In the genomic region with DNA sequence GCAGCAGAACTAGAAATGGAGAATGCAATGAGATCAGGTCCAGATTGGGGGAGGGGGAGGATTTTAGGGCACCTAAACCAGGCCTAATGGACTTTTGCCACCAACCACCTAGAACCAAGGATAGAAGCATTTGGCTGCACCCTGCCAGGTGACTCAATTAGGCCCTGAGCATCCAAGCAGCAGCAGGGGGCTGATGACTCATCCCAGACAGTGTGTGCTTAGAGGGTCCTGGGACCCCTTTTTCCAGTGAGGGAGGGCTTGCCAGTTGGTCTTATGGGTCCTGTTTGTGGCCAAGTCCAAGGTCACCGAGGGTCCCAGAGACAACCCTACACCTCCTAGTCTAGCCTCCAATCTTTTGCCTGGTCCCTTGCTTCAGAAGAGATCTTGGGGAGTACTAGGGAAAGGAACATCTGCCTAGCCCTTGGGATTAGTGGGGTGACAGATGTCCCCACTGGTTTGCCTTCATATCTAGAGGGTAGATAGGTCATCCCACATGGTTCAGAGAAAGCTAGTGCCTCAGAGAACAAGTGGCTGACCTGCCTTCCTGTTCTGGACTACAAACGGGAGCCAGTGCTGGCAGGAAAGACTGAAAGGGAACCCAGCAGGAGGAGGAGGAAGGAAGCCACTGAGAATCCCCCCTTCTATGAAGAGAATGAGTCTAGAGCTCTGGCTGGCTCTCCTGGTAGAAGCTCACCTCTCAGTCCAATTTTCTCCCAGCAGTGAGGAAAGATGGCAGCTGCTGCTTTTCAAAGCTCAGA, we compare ENCODE assay signal across 11 cellular contexts. TPM values are rescaled to one million over a fixed set of nuclear protein-coding genes. Genes with fewer than 3 reads are reported as not detected.
DNase-seq lines count a peak whose midpoint lies in the region; ATAC-seq, FAIRE-seq and TF ChIP-seq lines count a peak whose summit lies in the region.
"Had no signal": no experiment of that assay in that cellular context is flagged by ENCODE, and none has a peak within 500 bp of the region (broad histone marks: within the 10 kb centered on the region; RNA-seq: fewer than 3 reads in every experiment).

No MANE protein-coding gene starts in this region.

- peak; percentile 16 for FAIRE-seq in HTR-8/SVneo (lab: Jason Lieb, UNC)

- H3K4me3 Mint-ChIP-seq in activated CD4-positive, alpha-beta T cell treated with anti-CD3 and anti-CD28 coated beads for 36 hours: peak overlapping the region; percentile 79
- peak overlapping the region; percentile 98 for H3K4me3 Mint-ChIP-seq in activated naive CD8-positive, alpha-beta T cell
- H3K4me3 Mint-ChIP-seq in nephron progenitor cell: peak overlapping the region; percentile 87

- POLR2A ChIA-PET in activated CD4-positive, alpha-beta T cell treated with anti-CD3 and anti-CD28 coated beads for 36 hours (lab: Charles Lee): interaction anchor here (0.7 to 1.3 kb wide), 4 partner anchors 26 to 205 kb away, joined by 3 to 5 read pairs (median 3); partner anchors contain the start of gene TBX21

- ATAC-seq in activated CD4-positive, alpha-beta T cell treated with anti-CD3 and anti-CD28 coated beads for 36 hours: no peak
- ATAC-seq in esophagus mucosa: no peak

- peaks cover 17% of the 10 kb centered on the region for H3K36me3 Mint-ChIP-seq in activated CD4-positive, alpha-beta T cell treated with anti-CD3 and anti-CD28 coated beads for 36 hours (ENCODE audit: low read depth)
- H3K36me3 Mint-ChIP-seq in activated naive CD8-positive, alpha-beta T cell: peaks cover 2% of the 10 kb centered on the region
- H3K36me3 Mint-ChIP-seq in nephron progenitor cell (ENCODE audit: low read depth): no peaks in the 10 kb centered on the region

- CTCF ChIA-PET in activated CD4-positive, alpha-beta T cell treated with anti-CD3 and anti-CD28 coated beads for 36 hours (lab: Charles Lee): interaction anchor here (0.8 to 2.2 kb wide), 9 partner anchors 13 to 98 kb away, joined by 3 to 7 read pairs (median 5); no protein-coding TSS in a partner anchor

- intact Hi-C loops in activated CD4-positive, alpha-beta T cell treated with anti-CD3 and anti-CD28 coated beads for 36 hours (cut with DNase I, micrococcal nuclease): no loop called here

- H3K4me1 Mint-ChIP-seq in activated CD4-positive, alpha-beta T cell treated with anti-CD3 and anti-CD28 coated beads for 36 hours: peaks cover 50% of the 10 kb centered on the region
- peaks cover 41% of the 10 kb centered on the region for H3K4me1 Mint-ChIP-seq in activated naive CD8-positive, alpha-beta T cell (ENCODE audit: low read depth)
- peaks cover 65% of the 10 kb centered on the region for H3K4me1 Mint-ChIP-seq in nephron progenitor cell

- H3K27ac Mint-ChIP-seq in activated CD4-positive, alpha-beta T cell treated with anti-CD3 and anti-CD28 coated beads for 36 hours: peak overlapping the region; percentile 87
- H3K27ac Mint-ChIP-seq in activated naive CD8-positive, alpha-beta T cell: peak overlapping the region; percentile 54
- no peak overlapping the region for H3K27ac Mint-ChIP-seq in nephron progenitor cell

- no peaks in the 10 kb centered on the region for H3K27me3 Mint-ChIP-seq in activated CD4-positive, alpha-beta T cell treated with anti-CD3 and anti-CD28 coated beads for 36 hours
- H3K27me3 Mint-ChIP-seq in activated naive CD8-positive, alpha-beta T cell: no peaks in the 10 kb centered on the region
- H3K27me3 Mint-ChIP-seq in nephron progenitor cell (ENCODE audit: low read depth, poor library complexity): peaks cover 5% of the 10 kb centered on the region

- DNase-seq in activated CD4-positive, alpha-beta T cell treated with anti-CD3 and anti-CD28 coated beads for 36 hours: no peak
- no peak for DNase-seq in activated CD4-positive, alpha-beta T cell treated with anti-CD3 and anti-CD28 coated beads, Interleukin-2, amount 50 U/mL, for 48 hours
- DNase-seq in HTR-8/SVneo (ENCODE audit: insufficient read length, low spot score): no peak
- DNase-seq in nephron progenitor cell: no peak
- no peak for DNase-seq in RKO (ENCODE audit: low spot score)
- DNase-seq in cerebellar nuclear complex (lab: John Stamatoyannopoulos, UW): no peak
- DNase-seq: KBM-7, mucosa of descending colon, NCI-H2227 treated with DMSO at 0.1 percent for 48 hours had no signal

- H3K9me3 Mint-ChIP-seq in activated CD4-positive, alpha-beta T cell treated with anti-CD3 and anti-CD28 coated beads for 36 hours (ENCODE audit: low read depth): no peaks in the 10 kb centered on the region
- no peaks in the 10 kb centered on the region for H3K9me3 Mint-ChIP-seq in activated naive CD8-positive, alpha-beta T cell (ENCODE audit: low read depth)
- no peaks in the 10 kb centered on the region for H3K9me3 Mint-ChIP-seq in nephron progenitor cell

- no peak for TF ChIP-seq CTCF in nephron progenitor cell (IDR thresholded peaks at IDR 0.05)

RNA-seq across cellular contexts. Expression of gene TBKBP1, which starts 1.6 kb away (rescaled TPM):
- total RNA-seq in activated CD4-positive, alpha-beta T cell treated with anti-CD3 and anti-CD28 coated beads for 36 hours: 10 to 100 TPM; 21.8 to 23.1 TPM
- total RNA-seq in esophagus mucosa: 3.1 TPM

RNA-seq across cellular contexts. Expression of gene TBX21, which starts 40.7 kb away (rescaled TPM):
- total RNA-seq in activated CD4-positive, alpha-beta T cell treated with anti-CD3 and anti-CD28 coated beads for 36 hours: 10 to 100 TPM; 73.4 to 76.8 TPM
- not detected for total RNA-seq in esophagus mucosa

RNA-seq across cellular contexts. Expression of gene KPNB1, which starts 42.6 kb away (rescaled TPM):
- total RNA-seq in activated CD4-positive, alpha-beta T cell treated with anti-CD3 and anti-CD28 coated beads for 36 hours: 100 to 1,000 TPM; 640 to 656 TPM
- total RNA-seq in esophagus mucosa: 232 TPM

Comparison
In these comparisons a context has a peak if more than half of its experiments do, and no peak if none do; other contexts are left out.
1. RNA of gene TBX21, which starts 40.7 kb away (total RNA-seq): 73.4 to 76.8 TPM in activated CD4-positive, alpha-beta T cell treated with anti-CD3 and anti-CD28 coated beads for 36 hours; not detected in esophagus mucosa (single experiment); every median in the first group is over 10 times any median in the second.
2. Peak in every context shown above with its lines, with median percentiles within 50 percentile points of each other: H3K4me3 Mint-ChIP-seq.